Comparison of ENCODE assay signal across 8 cellular contexts in the genomic region with DNA sequence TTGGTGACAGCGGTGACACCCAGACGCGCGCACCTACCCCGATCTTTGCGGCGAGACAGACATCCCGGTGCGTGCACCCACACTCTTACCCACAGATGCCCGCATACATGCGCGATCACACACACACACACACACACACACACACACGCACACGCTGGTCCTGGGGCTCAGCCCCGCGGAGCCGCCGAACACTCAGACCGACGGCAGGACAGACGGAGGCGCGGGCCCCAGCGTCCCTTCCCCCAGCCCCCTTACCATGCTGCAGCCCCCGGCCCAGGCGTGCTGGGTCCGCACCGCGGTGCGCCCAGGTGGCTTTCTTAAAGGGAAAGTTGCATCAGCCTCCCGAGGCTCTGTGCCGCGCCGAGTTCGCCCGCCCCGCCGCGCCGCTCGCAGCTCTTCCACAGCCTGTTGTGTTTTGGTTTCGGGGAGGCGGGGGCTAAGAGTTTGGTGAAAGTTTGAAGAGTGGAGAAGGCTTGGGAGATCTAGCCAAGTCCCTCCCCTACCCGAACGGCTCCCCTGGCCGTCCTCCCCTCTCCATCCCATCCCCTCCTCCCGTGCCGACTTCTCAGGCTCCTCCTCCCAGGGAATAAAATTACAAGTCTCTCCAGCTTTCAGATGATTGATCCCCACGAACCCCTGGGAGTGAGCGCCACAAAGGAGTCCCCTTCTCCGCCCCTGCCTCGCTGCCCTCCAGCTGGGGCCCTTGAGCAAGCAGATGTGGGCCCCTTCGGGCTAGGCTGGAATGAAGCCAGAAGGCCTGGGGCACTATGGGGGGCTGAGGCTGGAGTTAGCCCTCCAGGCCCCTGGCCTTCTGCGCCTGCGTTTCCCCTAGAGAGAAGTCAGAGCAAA. TPM values are rescaled to one million over a fixed set of nuclear protein-coding genes. Genes with fewer than 3 reads are reported as not detected.
A peak's percentile ranks its signal among the peaks of the same experiment; 100 is the strongest.
DNase-seq lines count a peak whose midpoint lies in the region; ATAC-seq and TF ChIP-seq lines count a peak whose summit lies in the region.

A gene (minus strand): TSS at position 412 of the 849 bp plus-strand sequence. CDS start 7,185 bp downstream, outside the sequence.

- no peaks in the 10 kb centered on the region for H3K27me3 ChIP-seq in brain microvascular endothelial cell (replicated peaks)

- ATAC-seq in HG03045 (IDR thresholded peaks at IDR 0.05; ENCODE audit: unreplicated experiment): peak; percentile 3

- DNase-seq in ACHN: peak; percentile 27
- peak; percentile 29 to 68 (median 41) for DNase-seq in T-helper 2 cell
- DNase-seq in brain microvascular endothelial cell: peak; percentile 63
- DNase-seq in inferior parietal cortex (ENCODE audit: extremely low spot score): peak; percentile 27
- peak; percentile 9 to 55 for DNase-seq in stimulated activated CD4-positive, alpha-beta T cell treated with anti-CD3 and anti-CD28 coated beads, Interleukin-15, amount 100 ng/mL, for 1 hour (ENCODE audit: low read depth in 1 of 2, low spot score in 1 of 2)
- DNase-seq in AML-193 (lab: John Stamatoyannopoulos, UW): no peak
- DNase-seq in mesenteric fat pad (ENCODE audit: low spot score): no peak

- TF ChIP-seq CTCF in brain microvascular endothelial cell (IDR thresholded peaks at IDR 0.05; ENCODE audit: low read depth, low read length, missing control alignments): no peak

- H3K4me3 ChIP-seq in brain microvascular endothelial cell (ENCODE audit: low read depth, low read length): peak within 1 kb of the TSS; percentile 74

- in situ Hi-C loops in ACHN (cut with HindIII; ENCODE audit: low pct_ligation_motif_present, low pct_unique_long_range_greater_than_20kb, low sequenced_read_pairs): no loop called here
- in situ Hi-C loops in brain microvascular endothelial cell (cut with HindIII; ENCODE audit: low pct_ligation_motif_present, low sequenced_read_pairs): no loop called here

- peak within 1 kb of the TSS; percentile 86 for H3K27ac ChIP-seq in brain microvascular endothelial cell

- H3K36me3 ChIP-seq in brain microvascular endothelial cell (replicated peaks): no peaks in the 10 kb centered on the region

RNA-seq across cellular contexts. Expression of the gene that starts here (rescaled TPM):
- 2.2 TPM for total RNA-seq in mesenteric fat pad

Comparison
In these comparisons a context has a peak if more than half of its experiments do, and no peak if none do; other contexts are left out.
1. DNase-seq: peak in ACHN (single experiment), T-helper 2 cell (5 of 5), brain microvascular endothelial cell (single experiment), inferior parietal cortex (single experiment) and stimulated activated CD4-positive, alpha-beta T cell treated with anti-CD3 and anti-CD28 coated beads, Interleukin-15, amount 100 ng/mL, for 1 hour (2 of 2); none in AML-193 (0 of 2) and mesenteric fat pad (single experiment).